ENCODE assay signal across 21 cellular contexts in the genomic region with DNA sequence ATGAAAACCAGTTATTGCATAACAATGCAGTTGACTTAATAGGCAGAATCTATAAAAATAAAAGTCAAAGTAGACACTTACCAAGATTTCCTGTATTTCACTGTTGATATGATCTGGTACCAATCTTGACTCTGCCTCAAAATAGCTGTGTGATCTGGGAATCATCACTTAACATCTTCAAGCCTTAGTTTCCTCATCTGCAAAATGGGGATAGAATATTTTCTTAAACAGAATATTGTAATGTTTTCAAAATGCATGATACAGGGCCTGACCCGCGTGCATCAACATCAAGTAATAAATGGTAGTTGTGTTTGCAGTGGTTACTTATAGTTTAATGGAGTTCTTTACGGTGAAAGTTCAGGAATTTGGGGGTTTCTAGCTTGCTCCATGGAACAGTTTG. TPM values are rescaled to one million over a fixed set of nuclear protein-coding genes. Genes with fewer than 3 reads are reported as not detected.
"Had no signal": no experiment of that assay in that cellular context is flagged by ENCODE, and none has a peak within 500 bp of the region (broad histone marks: within the 10 kb centered on the region; RNA-seq: fewer than 3 reads in every experiment).

No MANE protein-coding gene starts in this region.

RNA-seq across cellular contexts. Expression of a gene that starts 10.9 kb away (rescaled TPM):
- total RNA-seq: activated naive CD4-positive, alpha-beta T cell treated with anti-CD3 and anti-CD28 coated beads for 36 hours; activated naive CD4-positive, alpha-beta T cell treated with anti-CD3 and anti-CD28 coated beads, Interleukin-2, amount 50 U/mL, for 72 hours; activated naive CD8-positive, alpha-beta T cell treated with anti-CD3 and anti-CD28 coated beads for 36 hours; activated naive CD8-positive, alpha-beta T cell treated with anti-CD3 and anti-CD28 coated beads, Interleukin-2, amount 10 ng/mL, durations not matched to agents 7 days and 5 days; activated T-cell treated with anti-CD3 and anti-CD28 coated beads, Interleukin-2, amount 50 U/mL, for 72 hours; activated T-helper 1 cell treated with anti-CD3 and anti-CD28 coated beads, Interleukin-12 subunit alpha, Interleukin-12 subunit beta, Interleukin-2, Interleukin-4 antibody, amounts not matched to agents 30 ng/mL and 10 ng/mL and 1 ng/mL, durations not matched to agents 14 hours and 24 hours and 36 hours; activated T-helper 17 cell treated with anti-CD3 and anti-CD28 coated beads, Interleukin-2, amount 50 U/mL, for 72 hours; activated T-helper 2 cell treated with anti-CD3 and anti-CD28 coated beads, Interferon-gamma antibody, Interleukin-2, Interleukin-4, amounts not matched to agents 10 μg/mL and 5 μg/mL and 100 μg/mL, durations not matched to agents 14 hours and 24 hours and 36 hours; bronchial epithelial cell; cardiac muscle cell; cardiac septum; cerebellum; chondrocyte had no signal

RNA-seq across cellular contexts. Expression of a gene that starts 26.1 kb away (rescaled TPM):
- total RNA-seq: activated naive CD4-positive, alpha-beta T cell treated with anti-CD3 and anti-CD28 coated beads for 36 hours; activated naive CD4-positive, alpha-beta T cell treated with anti-CD3 and anti-CD28 coated beads, Interleukin-2, amount 50 U/mL, for 72 hours; activated naive CD8-positive, alpha-beta T cell treated with anti-CD3 and anti-CD28 coated beads for 36 hours; activated naive CD8-positive, alpha-beta T cell treated with anti-CD3 and anti-CD28 coated beads, Interleukin-2, amount 10 ng/mL, durations not matched to agents 7 days and 5 days; activated T-cell treated with anti-CD3 and anti-CD28 coated beads, Interleukin-2, amount 50 U/mL, for 4 hours; activated T-cell treated with anti-CD3 and anti-CD28 coated beads, Interleukin-2, amount 50 U/mL, for 72 hours; activated T-helper 1 cell treated with anti-CD3 and anti-CD28 coated beads, Interleukin-12 subunit alpha, Interleukin-12 subunit beta, Interleukin-2, Interleukin-4 antibody, amounts not matched to agents 30 ng/mL and 10 ng/mL and 1 ng/mL, durations not matched to agents 14 hours and 24 hours and 36 hours; activated T-helper 17 cell treated with anti-CD3 and anti-CD28 coated beads, Interleukin-2, amount 50 U/mL, for 72 hours; activated T-helper 2 cell treated with anti-CD3 and anti-CD28 coated beads, Interferon-gamma antibody, Interleukin-2, Interleukin-4, amounts not matched to agents 10 μg/mL and 5 μg/mL and 100 μg/mL, durations not matched to agents 14 hours and 24 hours and 36 hours; adrenal gland; aorta; ascending aorta; astrocyte; body of pancreas; breast epithelium; bronchial epithelial cell; cardiac muscle cell; cardiac septum; cerebellum; chondrocyte had no signal
- polyA plus RNA-seq: adipose tissue, adrenal gland, aorta, cardiac muscle cell had no signal

RNA-seq across cellular contexts. Expression of a gene that starts 51.3 kb away (rescaled TPM):
- total RNA-seq: activated naive CD4-positive, alpha-beta T cell treated with anti-CD3 and anti-CD28 coated beads for 36 hours; activated naive CD4-positive, alpha-beta T cell treated with anti-CD3 and anti-CD28 coated beads, Interleukin-2, amount 50 U/mL, for 72 hours; activated naive CD8-positive, alpha-beta T cell treated with anti-CD3 and anti-CD28 coated beads for 36 hours; activated naive CD8-positive, alpha-beta T cell treated with anti-CD3 and anti-CD28 coated beads, Interleukin-2, amount 10 ng/mL, durations not matched to agents 7 days and 5 days; activated T-cell treated with anti-CD3 and anti-CD28 coated beads, Interleukin-2, amount 50 U/mL, for 4 hours; activated T-cell treated with anti-CD3 and anti-CD28 coated beads, Interleukin-2, amount 50 U/mL, for 72 hours; activated T-helper 1 cell treated with anti-CD3 and anti-CD28 coated beads, Interleukin-12 subunit alpha, Interleukin-12 subunit beta, Interleukin-2, Interleukin-4 antibody, amounts not matched to agents 30 ng/mL and 10 ng/mL and 1 ng/mL, durations not matched to agents 14 hours and 24 hours and 36 hours; activated T-helper 17 cell treated with anti-CD3 and anti-CD28 coated beads, Interleukin-2, amount 50 U/mL, for 72 hours; activated T-helper 2 cell treated with anti-CD3 and anti-CD28 coated beads, Interferon-gamma antibody, Interleukin-2, Interleukin-4, amounts not matched to agents 10 μg/mL and 5 μg/mL and 100 μg/mL, durations not matched to agents 14 hours and 24 hours and 36 hours; aorta; ascending aorta; astrocyte; breast epithelium; bronchial epithelial cell; cardiac muscle cell; cardiac septum; cerebellum; chondrocyte had no signal
